23 cellular contexts compared by ENCODE assay signal in genomic region chr20:22368235-22368634, GRCh38.
"Had no signal": no experiment of that assay in that cellular context is flagged by ENCODE, and none has a peak within 500 bp of the region (broad histone marks: within the 10 kb centered on the region; RNA-seq: fewer than 3 reads in every experiment).

No MANE protein-coding gene starts in this region.

- H3K9me3 Mint-ChIP-seq: activated CD4-positive, alpha-beta T cell treated with anti-CD3 and anti-CD28 coated beads, Interleukin-2, amount 10 ng/mL, durations not matched to agents 7 days and 5 days; T-helper 2 cell treated with Interferon-gamma antibody and Interleukin-4, amounts not matched to agents 5 μg/mL and 100 μg/mL, for 36 hours had no signal

- H3K4me3 ChIP-seq: coronary artery, esophagus squamous epithelium, gastrocnemius medialis, tibial artery had no signal

- H3K36me3 ChIP-seq: esophagus squamous epithelium, gastrocnemius medialis, tibial artery, WERI-Rb-1 had no signal

- H3K27ac Mint-ChIP-seq: activated CD4-positive, alpha-beta T cell treated with anti-CD3 and anti-CD28 coated beads, Interleukin-2, amount 10 ng/mL, durations not matched to agents 7 days and 5 days; activated naive CD8-positive, alpha-beta T cell treated with anti-CD3 and anti-CD28 coated beads for 36 hours; memory B cell; nephron progenitor cell; stimulated activated effector memory CD8-positive, alpha-beta T cell treated with anti-CD3 and anti-CD28 coated beads, Interleukin-12 subunit alpha, Interleukin-12 subunit beta, amount 100 ng/mL, for 72 hours; stimulated activated naive CD8-positive, alpha-beta T cell treated with anti-CD3 and anti-CD28 coated beads, Interleukin-15, amount 100 ng/mL, for 72 hours; T-helper 2 cell treated with Interferon-gamma antibody and Interleukin-4, amounts not matched to agents 5 μg/mL and 100 μg/mL, for 36 hours had no signal

- ATAC-seq: activated T-cell treated with anti-CD3 and anti-CD28 coated beads, Interleukin-2, amount 50 U/mL, for 4 hours; gastrocnemius medialis; sciatic nerve; stimulated activated effector memory CD8-positive, alpha-beta T cell treated with anti-CD3 and anti-CD28 coated beads, Interleukin-12 subunit alpha, Interleukin-12 subunit beta, amount 100 ng/mL, for 72 hours; stimulated activated naive CD8-positive, alpha-beta T cell treated with anti-CD3 and anti-CD28 coated beads, Interleukin-15, amount 100 ng/mL, for 72 hours had no signal

- H3K27ac ChIP-seq: coronary artery, esophagus squamous epithelium, gastrocnemius medialis, tibial artery, WERI-Rb-1 had no signal

- H3K36me3 Mint-ChIP-seq: activated naive CD8-positive, alpha-beta T cell treated with anti-CD3 and anti-CD28 coated beads for 36 hours; memory B cell; stimulated activated effector memory CD8-positive, alpha-beta T cell treated with anti-CD3 and anti-CD28 coated beads, Interleukin-12 subunit alpha, Interleukin-12 subunit beta, amount 100 ng/mL, for 72 hours had no signal

- H3K4me1 ChIP-seq: esophagus squamous epithelium had no signal

- H3K4me1 Mint-ChIP-seq: stimulated activated effector memory CD8-positive, alpha-beta T cell treated with anti-CD3 and anti-CD28 coated beads, Interleukin-12 subunit alpha, Interleukin-12 subunit beta, amount 100 ng/mL, for 72 hours had no signal

- H3K27me3 ChIP-seq: gastrocnemius medialis, tibial artery had no signal

- DNase-seq: activated CD4-positive, alpha-beta T cell treated with anti-CD3 and anti-CD28 coated beads, Interleukin-2, amount 10 ng/mL, durations not matched to agents 7 days and 5 days; activated CD4-positive, CD25-positive, alpha-beta regulatory T cell treated with anti-CD3 and anti-CD28 coated beads, Interleukin-2, amount 50 U/mL, for 72 hours; activated CD8-positive, alpha-beta memory T cell treated with anti-CD3 and anti-CD28 coated beads for 24 hours; activated CD8-positive, alpha-beta memory T cell treated with anti-CD3 and anti-CD28 coated beads, Interleukin-2, amount 50 U/mL, for 4 hours; activated naive CD4-positive, alpha-beta T cell treated with Interleukin-2 at 50 U/mL for 16 hours; activated naive CD8-positive, alpha-beta T cell treated with anti-CD3 and anti-CD28 coated beads for 36 hours; activated T-cell treated with anti-CD3 and anti-CD28 coated beads, Interleukin-2, amount 50 U/mL, for 4 hours; esophagus squamous epithelium; gastrocnemius medialis; hypothalamus; nephron progenitor cell; nucleus accumbens; posterior cingulate gyrus; small intestine; stimulated activated CD4-positive, alpha-beta T cell treated with anti-CD3 and anti-CD28 coated beads, Interleukin-2, amount 100 ng/mL, for 24 hours; stimulated activated naive CD8-positive, alpha-beta T cell treated with anti-CD3 and anti-CD28 coated beads, Interleukin-15, amount 100 ng/mL, for 72 hours; tibial artery; WERI-Rb-1 had no signal

- H3K4me3 Mint-ChIP-seq: activated CD4-positive, alpha-beta T cell treated with anti-CD3 and anti-CD28 coated beads, Interleukin-2, amount 10 ng/mL, durations not matched to agents 7 days and 5 days; activated naive CD8-positive, alpha-beta T cell treated with anti-CD3 and anti-CD28 coated beads for 36 hours; activated T-cell treated with anti-CD3 and anti-CD28 coated beads, Interleukin-2, amount 50 U/mL, for 4 hours; memory B cell; nephron progenitor cell; stimulated activated effector memory CD8-positive, alpha-beta T cell treated with anti-CD3 and anti-CD28 coated beads, Interleukin-12 subunit alpha, Interleukin-12 subunit beta, amount 100 ng/mL, for 72 hours; stimulated activated naive CD8-positive, alpha-beta T cell treated with anti-CD3 and anti-CD28 coated beads, Interleukin-15, amount 100 ng/mL, for 72 hours; T-helper 2 cell treated with Interferon-gamma antibody and Interleukin-4, amounts not matched to agents 5 μg/mL and 100 μg/mL, for 36 hours had no signal

- H3K27me3 Mint-ChIP-seq: activated naive CD8-positive, alpha-beta T cell treated with anti-CD3 and anti-CD28 coated beads for 36 hours; stimulated activated naive CD8-positive, alpha-beta T cell treated with anti-CD3 and anti-CD28 coated beads, Interleukin-15, amount 100 ng/mL, for 72 hours had no signal

- H3K9me3 ChIP-seq: esophagus squamous epithelium, gastrocnemius medialis, tibial artery had no signal
